ENCODE assay signal across 8 cellular contexts in the genomic region with DNA sequence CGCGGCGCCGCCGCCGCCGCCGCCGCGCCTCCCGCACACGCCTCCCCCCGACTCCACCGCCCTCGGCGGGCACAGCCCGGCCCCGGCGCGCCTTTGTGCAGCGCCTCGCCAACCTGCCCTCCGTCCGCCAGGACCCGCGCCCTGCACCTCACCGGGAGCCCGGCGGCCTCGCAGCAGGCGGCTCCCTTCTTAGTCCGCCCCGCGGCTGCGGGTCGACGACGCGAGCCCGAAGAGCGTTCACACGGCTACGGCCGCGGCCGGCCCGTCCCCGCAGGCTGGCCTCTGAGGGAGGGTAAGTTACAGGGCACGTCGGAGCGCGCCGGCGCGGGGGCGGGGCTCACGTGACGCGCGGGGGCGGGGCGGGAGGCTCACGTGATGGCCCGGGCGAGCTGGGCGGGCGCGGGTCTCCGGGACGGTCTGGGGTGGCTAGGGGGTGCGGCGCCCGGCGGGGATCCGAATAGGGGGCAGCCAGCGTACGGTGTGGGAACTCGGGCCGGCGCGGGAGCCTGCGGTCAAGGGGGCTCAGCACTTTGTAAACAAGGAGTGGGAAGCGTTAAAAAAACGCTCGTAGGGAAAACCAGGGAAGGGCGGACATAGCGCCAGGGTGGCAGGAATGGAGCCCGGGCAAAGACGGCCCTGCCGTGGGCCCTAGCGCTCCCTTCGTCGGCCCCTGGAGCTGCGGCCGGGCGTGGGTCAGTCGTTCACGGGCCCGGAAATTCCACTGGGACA.
DNase-seq lines count a peak whose midpoint lies in the region; ATAC-seq and TF ChIP-seq lines count a peak whose summit lies in the region.

A gene with protein sequence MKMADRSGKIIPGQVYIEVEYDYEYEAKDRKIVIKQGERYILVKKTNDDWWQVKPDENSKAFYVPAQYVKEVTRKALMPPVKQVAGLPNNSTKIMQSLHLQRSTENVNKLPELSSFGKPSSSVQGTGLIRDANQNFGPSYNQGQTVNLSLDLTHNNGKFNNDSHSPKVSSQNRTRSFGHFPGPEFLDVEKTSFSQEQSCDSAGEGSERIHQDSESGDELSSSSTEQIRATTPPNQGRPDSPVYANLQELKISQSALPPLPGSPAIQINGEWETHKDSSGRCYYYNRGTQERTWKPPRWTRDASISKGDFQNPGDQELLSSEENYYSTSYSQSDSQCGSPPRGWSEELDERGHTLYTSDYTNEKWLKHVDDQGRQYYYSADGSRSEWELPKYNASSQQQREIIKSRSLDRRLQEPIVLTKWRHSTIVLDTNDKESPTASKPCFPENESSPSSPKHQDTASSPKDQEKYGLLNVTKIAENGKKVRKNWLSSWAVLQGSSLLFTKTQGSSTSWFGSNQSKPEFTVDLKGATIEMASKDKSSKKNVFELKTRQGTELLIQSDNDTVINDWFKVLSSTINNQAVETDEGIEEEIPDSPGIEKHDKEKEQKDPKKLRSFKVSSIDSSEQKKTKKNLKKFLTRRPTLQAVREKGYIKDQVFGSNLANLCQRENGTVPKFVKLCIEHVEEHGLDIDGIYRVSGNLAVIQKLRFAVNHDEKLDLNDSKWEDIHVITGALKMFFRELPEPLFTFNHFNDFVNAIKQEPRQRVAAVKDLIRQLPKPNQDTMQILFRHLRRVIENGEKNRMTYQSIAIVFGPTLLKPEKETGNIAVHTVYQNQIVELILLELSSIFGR (minus strand): TSS at position 301 of the 729 bp plus-strand sequence. CDS start 19,976 bp downstream, outside the sequence.

- TF ChIP-seq POLR2A in GM18951 (IDR thresholded peaks at IDR 0.05; ENCODE audit: extremely low read depth, insufficient read depth, insufficient read length) = peak; percentile 82

- H3K27ac ChIP-seq in effector memory CD4-positive, alpha-beta T cell (ENCODE audit: insufficient read depth, low read length, poor library complexity, severe bottlenecking) = peak within 1 kb of the TSS; percentile 71

- peak within 1 kb of the TSS; percentile 85 for H3K4me3 ChIP-seq in effector memory CD4-positive, alpha-beta T cell (ENCODE audit: insufficient read depth, low read depth, low read length, poor library complexity, severe bottlenecking)

- H3K36me3 ChIP-seq in effector memory CD4-positive, alpha-beta T cell (ENCODE audit: control insufficient read depth, insufficient read depth, low read length) = no peaks in the 10 kb centered on the region

- DNase-seq in Ammon's horn (ENCODE audit: low spot score) = peak; percentile 84
- peak; percentile 87 for DNase-seq in NCI-H69 (lab: John Stamatoyannopoulos, UW)
- peak; percentile 94 for DNase-seq in activated CD8-positive, alpha-beta memory T cell treated with anti-CD3 and anti-CD28 coated beads for 24 hours
- peak; percentile 73 to 81 (median 77) for DNase-seq in effector memory CD4-positive, alpha-beta T cell
- peak; percentile 82 for DNase-seq in medulla oblongata (ENCODE audit: extremely low spot score)
- DNase-seq in stimulated activated CD4-positive, alpha-beta T cell treated with anti-CD3 and anti-CD28 coated beads, TNF-alpha, amount 100 ng/mL, for 4 hours (ENCODE audit: low read depth in 3 of 3) = peak; percentile 66 to 84 (median 74)

- H3K27me3 ChIP-seq in effector memory CD4-positive, alpha-beta T cell (replicated peaks; ENCODE audit: control insufficient read depth, insufficient read depth, low read length, poor library complexity, severe bottlenecking) = no peaks in the 10 kb centered on the region

- ATAC-seq in HG03159 (IDR thresholded peaks at IDR 0.05; ENCODE audit: unreplicated experiment) = peak; percentile 74

- in situ Hi-C loops in GM18951 (cut with MboI; ENCODE audit: low sequenced_read_pairs, unreplicated experiment) = no loop called here

- H3K9me3 ChIP-seq in effector memory CD4-positive, alpha-beta T cell (ENCODE audit: control insufficient read depth, low read length) = no peaks in the 10 kb centered on the region

- peaks cover 14% of the 10 kb centered on the region for H3K4me1 ChIP-seq in effector memory CD4-positive, alpha-beta T cell (ENCODE audit: control insufficient read depth, insufficient read depth, low read length, poor library complexity, severe bottlenecking)

Comparison
In these comparisons a context has a peak if more than half of its experiments do, and no peak if none do; other contexts are left out.
1. Peak in every context shown above with its lines: DNase-seq, ATAC-seq, H3K4me3 ChIP-seq and H3K27ac ChIP-seq.